Comparison of ENCODE assay signal across 9 cellular contexts in genomic region chr11:112163875-112164521, GRCh38. TPM values are rescaled to one million over a fixed set of nuclear protein-coding genes. Genes with fewer than 3 reads are reported as not detected.
DNase-seq lines count a peak whose midpoint lies in the region; TF ChIP-seq lines count a peak whose summit lies in the region.
"Had no signal": no experiment of that assay in that cellular context is flagged by ENCODE, and none has a peak within 500 bp of the region (broad histone marks: within the 10 kb centered on the region; RNA-seq: fewer than 3 reads in every experiment).

Gene IL18 (minus strand): TSS chr11:112164094. CDS start chr11:112155053, 9,041 bp downstream.

- H3K18ac ChIP-seq in mesenchymal stem cell (ENCODE audit: low read depth in 1 of 2, low read length in 2 of 2), result peak within 1 kb of the TSS in 1 of 2 experiments; percentile 86

- no peak within 1 kb of the TSS for H2BK12ac ChIP-seq in mesenchymal stem cell (ENCODE audit: low read length in 2 of 2)

- H2AFZ ChIP-seq in mesenchymal stem cell (ENCODE audit: low read depth, low read length), result no peak within 1 kb of the TSS

- intact Hi-C loops in activated naive CD4-positive, alpha-beta T cell treated with anti-CD3 and anti-CD28 coated beads for 36 hours (cut with micrococcal nuclease), result no loop called here

- H3K27ac Mint-ChIP-seq in activated naive CD4-positive, alpha-beta T cell treated with anti-CD3 and anti-CD28 coated beads, Interleukin-2, amount 50 U/mL, for 24 hours, result no peak within 1 kb of the TSS
- no peak within 1 kb of the TSS for H3K27ac Mint-ChIP-seq in activated naive CD4-positive, alpha-beta T cell treated with anti-CD3 and anti-CD28 coated beads for 36 hours

- H3K27ac ChIP-seq in coronary artery, result no peak within 1 kb of the TSS
- H3K27ac ChIP-seq in mesenchymal stem cell (ENCODE audit: low read length, poor library complexity, severe bottlenecking), result no peak within 1 kb of the TSS
- H3K27ac ChIP-seq: C4-2B had no signal

- H3K27me3 Mint-ChIP-seq in activated naive CD4-positive, alpha-beta T cell treated with anti-CD3 and anti-CD28 coated beads, Interleukin-2, amount 50 U/mL, for 24 hours, result peaks cover 24% of the 10 kb centered on the region
- H3K27me3 Mint-ChIP-seq in activated naive CD4-positive, alpha-beta T cell treated with anti-CD3 and anti-CD28 coated beads for 36 hours (ENCODE audit: low read depth), result peaks cover 43% of the 10 kb centered on the region

- peaks cover 4% of the 10 kb centered on the region for H3K4me1 Mint-ChIP-seq in activated naive CD4-positive, alpha-beta T cell treated with anti-CD3 and anti-CD28 coated beads, Interleukin-2, amount 50 U/mL, for 24 hours
- H3K4me1 Mint-ChIP-seq in activated naive CD4-positive, alpha-beta T cell treated with anti-CD3 and anti-CD28 coated beads for 36 hours (ENCODE audit: low read depth), result peaks cover 2% of the 10 kb centered on the region

- DNase-seq in activated naive CD4-positive, alpha-beta T cell treated with anti-CD3 and anti-CD28 coated beads for 36 hours, result no peak
- DNase-seq in coronary artery (ENCODE audit: low spot score) (no peak), mesenchymal stem cell (peak; percentile 54), NCI-H187 treated with DMSO at 0.1 percent for 48 hours (lab: John Stamatoyannopoulos, UW) (no peak), COLO668 (lab: John Stamatoyannopoulos, UW; ENCODE audit: unreplicated experiment) (no peak), NCI-H128 (lab: John Stamatoyannopoulos, UW; ENCODE audit: unreplicated experiment) (no peak)
- DNase-seq in stimulated activated CD4-positive, alpha-beta T cell treated with anti-CD3 and anti-CD28 coated beads, Interleukin-2, amount 100 ng/mL, for 24 hours, result no peak

- H3K4me1 ChIP-seq in mesenchymal stem cell (ENCODE audit: control insufficient read depth, insufficient read depth, low read depth, low read length), result peaks cover 4% of the 10 kb centered on the region

- no peak within 1 kb of the TSS for H2BK5ac ChIP-seq in mesenchymal stem cell (ENCODE audit: low read depth, low read length, poor library complexity, severe bottlenecking)

- WGBS in mesenchymal stem cell, result 67% methylated on average over 8 of the region's 12 CpGs

- no peak within 1 kb of the TSS for H3K4ac ChIP-seq in mesenchymal stem cell (ENCODE audit: low read depth in 1 of 2, low read length in 2 of 2)

- H2AK5ac ChIP-seq in mesenchymal stem cell (ENCODE audit: low read length, severe bottlenecking), result no peak within 1 kb of the TSS

- H3K23ac ChIP-seq in mesenchymal stem cell (ENCODE audit: low read length in 2 of 2), result no peak within 1 kb of the TSS

- no peak within 1 kb of the TSS for H3K9ac ChIP-seq in mesenchymal stem cell (ENCODE audit: low read length)

- H4K91ac ChIP-seq in mesenchymal stem cell (ENCODE audit: low read length), result no peak within 1 kb of the TSS

- no peaks in the 10 kb centered on the region for H3K36me3 ChIP-seq in mesenchymal stem cell (ENCODE audit: control insufficient read depth in 1 of 2, insufficient read depth in 2 of 2, low read depth in 1 of 2, low read length in 2 of 2)

- H3K4me3 ChIP-seq in coronary artery (peak within 1 kb of the TSS; percentile 55), mesenchymal stem cell (ENCODE audit: insufficient read depth in 1 of 2, low read depth in 1 of 2, low read length in 2 of 2) (no peak within 1 kb of the TSS)

- TF ChIP-seq CTCF in coronary artery (IDR thresholded peaks at IDR 0.05), result no peak

- CTCF ChIA-PET in activated naive CD4-positive, alpha-beta T cell treated with anti-CD3 and anti-CD28 coated beads for 36 hours (lab: Charles Lee), result interaction anchor here (0.8 kb wide), 1 partner anchor 11 kb away, joined by 3 read pairs; the partner anchor contains the start of gene BCO2

- H3K27me3 ChIP-seq in mesenchymal stem cell (ENCODE audit: control insufficient read depth in 1 of 2, insufficient read depth in 1 of 2, low read length in 2 of 2), result no peaks in the 10 kb centered on the region

- no peak within 1 kb of the TSS for H2BK120ac ChIP-seq in mesenchymal stem cell (ENCODE audit: low read depth, low read length)

- H2BK15ac ChIP-seq in mesenchymal stem cell (ENCODE audit: low read depth, poor library complexity, severe bottlenecking), result no peak within 1 kb of the TSS

- H3K4me3 Mint-ChIP-seq in activated naive CD4-positive, alpha-beta T cell treated with anti-CD3 and anti-CD28 coated beads, Interleukin-2, amount 50 U/mL, for 24 hours, result peak within 1 kb of the TSS; percentile 0
- H3K4me3 Mint-ChIP-seq in activated naive CD4-positive, alpha-beta T cell treated with anti-CD3 and anti-CD28 coated beads for 36 hours, result no peak within 1 kb of the TSS

- H3K14ac ChIP-seq in mesenchymal stem cell (ENCODE audit: low read length in 2 of 2), result no peak within 1 kb of the TSS

- no peaks in the 10 kb centered on the region for H3K79me1 ChIP-seq in mesenchymal stem cell (replicated peaks; ENCODE audit: low read length, poor library complexity, severe bottlenecking)

- no peaks in the 10 kb centered on the region for H3K9me3 Mint-ChIP-seq in activated naive CD4-positive, alpha-beta T cell treated with anti-CD3 and anti-CD28 coated beads, Interleukin-2, amount 50 U/mL, for 24 hours
- no peaks in the 10 kb centered on the region for H3K9me3 Mint-ChIP-seq in activated naive CD4-positive, alpha-beta T cell treated with anti-CD3 and anti-CD28 coated beads for 36 hours

- peak within 1 kb of the TSS; percentile 52 for H4K8ac ChIP-seq in mesenchymal stem cell (ENCODE audit: low read length)

- H3K9me3 ChIP-seq in mesenchymal stem cell (ENCODE audit: control insufficient read depth, low read length), result no peaks in the 10 kb centered on the region

- H3K36me3 Mint-ChIP-seq in activated naive CD4-positive, alpha-beta T cell treated with anti-CD3 and anti-CD28 coated beads, Interleukin-2, amount 50 U/mL, for 24 hours, result peaks cover 2% of the 10 kb centered on the region
- peaks cover 3% of the 10 kb centered on the region for H3K36me3 Mint-ChIP-seq in activated naive CD4-positive, alpha-beta T cell treated with anti-CD3 and anti-CD28 coated beads for 36 hours (ENCODE audit: low read depth)

- H3K4me2 ChIP-seq in mesenchymal stem cell (ENCODE audit: low read length, poor library complexity, severe bottlenecking), result no peak within 1 kb of the TSS

RNA-seq across cellular contexts. Expression of gene IL18, which starts in this region (rescaled TPM):
- not detected for total RNA-seq in activated naive CD4-positive, alpha-beta T cell treated with anti-CD3 and anti-CD28 coated beads for 36 hours
- polyA plus RNA-seq in mesenchymal stem cell (2013, experiment 1 of 2), result 32.6 TPM
- polyA plus RNA-seq in mesenchymal stem cell (2013, experiment 2 of 2), result 32.9 TPM
